Comparison of ENCODE assay signal across 31 cellular contexts in the genomic region with DNA sequence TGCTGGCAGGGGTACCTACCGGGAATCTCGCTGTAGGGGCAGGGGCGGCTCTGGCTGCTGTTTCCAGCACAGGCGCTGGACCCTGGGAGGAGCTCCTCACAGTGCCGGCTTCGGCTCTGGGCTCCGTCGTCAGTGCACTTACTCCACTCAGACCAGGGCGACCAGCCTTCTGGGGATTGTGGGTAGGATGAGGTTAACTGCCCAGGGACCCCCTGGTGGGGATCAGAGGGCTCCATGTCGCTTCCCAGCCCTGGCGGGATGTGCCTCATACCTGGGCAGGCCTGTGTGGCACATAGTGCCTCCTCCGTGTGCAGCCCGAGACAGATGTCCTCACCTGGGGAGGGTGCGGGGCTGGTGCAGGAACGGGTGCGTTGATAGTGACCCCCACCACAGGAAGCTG.
"Had no signal": no experiment of that assay in that cellular context is flagged by ENCODE, and none has a peak within 500 bp of the region (broad histone marks: within the 10 kb centered on the region; RNA-seq: fewer than 3 reads in every experiment).

No MANE protein-coding gene starts in this region.

- H3K9me3 ChIP-seq: colonic mucosa had no signal

- H3K36me3 ChIP-seq: brain microvascular endothelial cell, colonic mucosa, WERI-Rb-1 had no signal

- H3K4me3 ChIP-seq: colonic mucosa had no signal

- FAIRE-seq: astrocyte, endometrium, endothelial cell of umbilical vein, frontal cortex had no signal

- DNase-seq: activated B cell treated with CpG ODN at 0.5 μM for 24 hours; activated CD4-positive, alpha-beta T cell treated with anti-CD3 and anti-CD28 coated beads for 48 hours; activated CD4-positive, alpha-beta T cell treated with anti-CD3 and anti-CD28 coated beads, Interleukin-2, amount 50 U/mL, for 1 hour; activated CD4-positive, alpha-beta T cell treated with anti-CD3 and anti-CD28 coated beads, Interleukin-2, amount 50 U/mL, for 48 hours; activated CD8-positive, alpha-beta memory T cell treated with anti-CD3 and anti-CD28 coated beads for 24 hours; activated CD8-positive, alpha-beta T cell treated with anti-CD3 and anti-CD28 coated beads for 36 hours; activated effector memory CD4-positive, alpha-beta T cell treated with Interleukin-2 at 50 U/mL for 16 hours; activated gamma-delta T cell treated with Interleukin-2 at 50 U/mL for 16 hours; activated naive CD4-positive, alpha-beta T cell treated with anti-CD3 and anti-CD28 coated beads, Interleukin-2, amount 50 U/mL, for 16 hours; activated naive CD4-positive, alpha-beta T cell treated with Interleukin-2 at 50 U/mL for 16 hours; activated T-cell treated with anti-CD3 and anti-CD28 coated beads, Interleukin-2, amount 50 U/mL, for 4 hours; amniotic stem cell; anterior cingulate cortex; brain microvascular endothelial cell; central memory CD4-positive, alpha-beta T cell; cerebellar nuclear complex; colonic mucosa; effector CD8-positive, alpha-beta T cell; foreskin fibroblast; glutamatergic neuron; T-helper 1 cell; T-helper 17 cell; T1000; WERI-Rb-1 had no signal

- H3K4me1 ChIP-seq: colonic mucosa had no signal

- ATAC-seq: activated CD4-positive, CD25-positive, alpha-beta regulatory T cell treated with anti-CD3 and anti-CD28 coated beads, Interleukin-2, amount 50 U/mL, for 24 hours; activated CD8-positive, alpha-beta T cell treated with anti-CD3 and anti-CD28 coated beads for 36 hours; activated T-cell treated with anti-CD3 and anti-CD28 coated beads, Interleukin-2, amount 50 U/mL, for 4 hours; activated T-helper 17 cell treated with anti-CD3 and anti-CD28 coated beads, Interleukin-2, amount 50 U/mL, for 72 hours; esophagus mucosa; T-helper 17 cell had no signal

- H3K27ac ChIP-seq: brain microvascular endothelial cell, colonic mucosa, WERI-Rb-1 had no signal
